ENCODE assay signal across 1 cellular context in the genomic region with DNA sequence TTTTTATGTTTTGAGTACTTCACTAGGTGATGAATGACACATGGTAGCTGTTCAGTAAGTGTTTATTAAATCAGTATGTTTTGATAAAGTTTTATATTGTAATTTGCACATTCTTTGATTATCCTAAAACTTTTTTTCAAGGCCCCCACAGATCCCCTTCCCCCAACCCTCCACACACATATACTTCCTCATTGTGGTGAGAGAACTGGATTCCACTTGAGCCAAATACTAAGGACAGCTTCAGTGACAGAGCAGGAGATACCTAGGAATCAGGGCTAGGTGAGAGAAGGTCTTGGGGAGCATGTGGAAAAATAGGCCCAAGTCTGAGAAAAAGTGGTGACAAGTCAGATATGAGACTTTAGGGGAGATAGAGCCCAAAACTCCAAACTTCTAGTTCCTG.
TF ChIP-seq lines count a peak whose summit lies in the region.

No MANE protein-coding gene starts in this region.

TF ChIP-seq in GM23338, 12 proteins besides CTCF, POLR2A, EP300 and RAD21 (continued from another document):
- TF ChIP-seq, protein P1, sequence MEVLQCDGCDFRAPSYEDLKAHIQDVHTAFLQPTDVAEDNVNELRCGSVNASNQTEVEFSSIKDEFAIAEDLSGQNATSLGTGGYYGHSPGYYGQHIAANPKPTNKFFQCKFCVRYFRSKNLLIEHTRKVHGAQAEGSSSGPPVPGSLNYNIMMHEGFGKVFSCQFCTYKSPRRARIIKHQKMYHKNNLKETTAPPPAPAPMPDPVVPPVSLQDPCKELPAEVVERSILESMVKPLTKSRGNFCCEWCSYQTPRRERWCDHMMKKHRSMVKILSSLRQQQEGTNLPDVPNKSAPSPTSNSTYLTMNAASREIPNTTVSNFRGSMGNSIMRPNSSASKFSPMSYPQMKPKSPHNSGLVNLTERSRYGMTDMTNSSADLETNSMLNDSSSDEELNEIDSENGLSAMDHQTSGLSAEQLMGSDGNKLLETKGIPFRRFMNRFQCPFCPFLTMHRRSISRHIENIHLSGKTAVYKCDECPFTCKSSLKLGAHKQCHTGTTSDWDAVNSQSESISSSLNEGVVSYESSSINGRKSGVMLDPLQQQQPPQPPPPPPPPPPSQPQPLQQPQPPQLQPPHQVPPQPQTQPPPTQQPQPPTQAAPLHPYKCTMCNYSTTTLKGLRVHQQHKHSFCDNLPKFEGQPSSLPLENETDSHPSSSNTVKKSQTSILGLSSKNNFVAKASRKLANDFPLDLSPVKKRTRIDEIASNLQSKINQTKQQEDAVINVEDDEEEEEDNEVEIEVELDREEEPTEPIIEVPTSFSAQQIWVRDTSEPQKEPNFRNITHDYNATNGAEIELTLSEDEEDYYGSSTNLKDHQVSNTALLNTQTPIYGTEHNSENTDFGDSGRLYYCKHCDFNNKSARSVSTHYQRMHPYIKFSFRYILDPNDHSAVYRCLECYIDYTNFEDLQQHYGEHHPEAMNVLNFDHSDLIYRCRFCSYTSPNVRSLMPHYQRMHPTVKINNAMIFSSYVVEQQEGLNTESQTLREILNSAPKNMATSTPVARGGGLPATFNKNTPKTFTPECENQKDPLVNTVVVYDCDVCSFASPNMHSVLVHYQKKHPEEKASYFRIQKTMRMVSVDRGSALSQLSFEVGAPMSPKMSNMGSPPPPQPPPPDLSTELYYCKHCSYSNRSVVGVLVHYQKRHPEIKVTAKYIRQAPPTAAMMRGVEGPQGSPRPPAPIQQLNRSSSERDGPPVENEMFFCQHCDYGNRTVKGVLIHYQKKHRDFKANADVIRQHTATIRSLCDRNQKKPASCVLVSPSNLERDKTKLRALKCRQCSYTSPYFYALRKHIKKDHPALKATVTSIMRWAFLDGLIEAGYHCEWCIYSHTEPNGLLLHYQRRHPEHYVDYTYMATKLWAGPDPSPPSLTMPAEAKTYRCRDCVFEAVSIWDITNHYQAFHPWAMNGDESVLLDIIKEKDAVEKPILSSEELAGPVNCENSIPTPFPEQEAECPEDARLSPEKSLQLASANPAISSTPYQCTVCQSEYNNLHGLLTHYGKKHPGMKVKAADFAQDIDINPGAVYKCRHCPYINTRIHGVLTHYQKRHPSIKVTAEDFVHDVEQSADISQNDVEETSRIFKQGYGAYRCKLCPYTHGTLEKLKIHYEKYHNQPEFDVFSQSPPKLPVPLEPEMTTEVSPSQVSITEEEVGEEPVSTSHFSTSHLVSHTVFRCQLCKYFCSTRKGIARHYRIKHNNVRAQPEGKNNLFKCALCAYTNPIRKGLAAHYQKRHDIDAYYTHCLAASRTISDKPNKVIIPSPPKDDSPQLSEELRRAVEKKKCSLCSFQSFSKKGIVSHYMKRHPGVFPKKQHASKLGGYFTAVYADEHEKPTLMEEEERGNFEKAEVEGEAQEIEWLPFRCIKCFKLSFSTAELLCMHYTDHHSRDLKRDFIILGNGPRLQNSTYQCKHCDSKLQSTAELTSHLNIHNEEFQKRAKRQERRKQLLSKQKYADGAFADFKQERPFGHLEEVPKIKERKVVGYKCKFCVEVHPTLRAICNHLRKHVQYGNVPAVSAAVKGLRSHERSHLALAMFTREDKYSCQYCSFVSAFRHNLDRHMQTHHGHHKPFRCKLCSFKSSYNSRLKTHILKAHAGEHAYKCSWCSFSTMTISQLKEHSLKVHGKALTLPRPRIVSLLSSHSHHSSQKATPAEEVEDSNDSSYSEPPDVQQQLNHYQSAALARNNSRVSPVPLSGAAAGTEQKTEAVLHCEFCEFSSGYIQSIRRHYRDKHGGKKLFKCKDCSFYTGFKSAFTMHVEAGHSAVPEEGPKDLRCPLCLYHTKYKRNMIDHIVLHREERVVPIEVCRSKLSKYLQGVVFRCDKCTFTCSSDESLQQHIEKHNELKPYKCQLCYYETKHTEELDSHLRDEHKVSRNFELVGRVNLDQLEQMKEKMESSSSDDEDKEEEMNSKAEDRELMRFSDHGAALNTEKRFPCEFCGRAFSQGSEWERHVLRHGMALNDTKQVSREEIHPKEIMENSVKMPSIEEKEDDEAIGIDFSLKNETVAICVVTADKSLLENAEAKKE (CRISPR knock-in tag; IDR thresholded peaks at IDR 0.05): no peak
